Comparison of ENCODE assay signal across 1 cellular context in the genomic region with DNA sequence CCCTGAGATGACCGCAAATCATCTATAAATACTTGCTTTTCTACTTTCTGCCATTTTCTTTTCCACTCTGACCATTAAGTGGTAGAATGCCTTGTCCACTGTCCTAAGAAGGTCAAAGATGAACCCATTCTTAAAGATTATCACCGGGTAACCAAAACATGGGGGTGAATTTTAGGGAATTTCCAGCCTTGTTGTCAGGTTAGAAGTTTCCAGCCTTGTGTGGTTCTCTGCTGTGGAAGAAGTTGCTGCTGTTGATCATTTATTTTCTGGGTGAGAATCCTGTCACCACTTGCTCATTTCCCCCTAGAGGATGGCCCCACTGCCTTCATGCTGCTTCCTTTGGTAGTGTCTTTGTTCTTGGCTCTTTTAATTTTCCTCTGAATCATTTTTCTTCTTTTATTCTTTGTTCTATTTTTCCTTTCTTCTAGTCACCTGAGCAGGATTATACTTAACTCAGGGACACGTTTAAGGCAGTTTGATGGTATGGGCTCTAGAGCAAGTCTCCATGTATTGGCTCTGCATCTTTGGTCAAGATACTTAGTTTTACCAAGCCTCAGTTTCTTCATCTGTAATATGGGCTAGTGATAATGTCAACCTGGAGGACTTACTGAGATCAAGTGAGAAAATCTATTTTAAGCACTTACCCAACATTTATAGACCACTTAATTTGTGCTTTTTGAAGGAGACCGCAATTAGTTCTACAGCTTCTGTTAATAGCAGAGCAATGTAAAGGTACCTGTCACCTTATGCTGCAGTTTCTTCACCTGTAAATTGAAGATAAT.
A peak's percentile ranks its signal among the peaks of the same experiment; 100 is the strongest.
TF ChIP-seq lines count a peak whose summit lies in the region.

No MANE protein-coding gene starts in this region.

TF ChIP-seq in GM12878, 131 proteins besides CTCF, POLR2A, EP300 and RAD21 (continued from another document and continues in another):
- TF ChIP-seq MTA3 (IDR thresholded peaks at IDR 0.05; ENCODE audit: borderline replicate concordance, low read length) (0 out of 2 replicates have a peak, but pooled peaks have one; percentile 32), IKZF1 (conservative IDR thresholded peaks at IDR 0.05) (peak; percentile 73), RUNX3 (IDR thresholded peaks at IDR 0.05; ENCODE audit: low read length) (peak; percentile 66; the same call in 1 of the 2 replicates), ZNF274 (IDR thresholded peaks at IDR 0.05; ENCODE audit: insufficient read depth, insufficient read length) (no peak), HDAC6 (IDR thresholded peaks at IDR 0.05; ENCODE audit: unreplicated experiment) (no peak), MTA2 (IDR thresholded peaks at IDR 0.05; ENCODE audit: low read depth) (peak; percentile 57), SMARCA5 (IDR thresholded peaks at IDR 0.05) (peak; percentile 27; the same call in 1 of the 2 replicates), IRF4 (IDR thresholded peaks at IDR 0.05; ENCODE audit: low read depth, low read length) (no peak), NR2F1 (conservative IDR thresholded peaks at IDR 0.05) (peak; percentile 94), HDGF (IDR thresholded peaks at IDR 0.05) (no peak), CBX5 (IDR thresholded peaks at IDR 0.05; ENCODE audit: low read depth) (0 out of 2 replicates have a peak, but pooled peaks have one; percentile 62), ETV6 (conservative IDR thresholded peaks at IDR 0.05 in 1 of 2, IDR thresholded peaks at IDR 0.05 in 1 of 2; ENCODE audit: borderline replicate concordance in 1 of 2, low read depth in 1 of 2) (peak in 1 of 2 experiments; percentile 52; a peak in 1 of 4 replicates), SMAD5 (IDR thresholded peaks at IDR 0.05; ENCODE audit: low read depth) (no peak), DPF2 (IDR thresholded peaks at IDR 0.05) (peak; percentile 45; the same call in 1 of the 2 replicates), CREB1 (IDR thresholded peaks at IDR 0.05; ENCODE audit: low read depth) (no peak), MEF2B (IDR thresholded peaks at IDR 0.05; ENCODE audit: partially characterized antibody, poor library complexity, severe bottlenecking) (peak; percentile 50), FOS (IDR thresholded peaks at IDR 0.05; ENCODE audit: borderline replicate concordance, extremely low read depth, insufficient read length) (no peak), MEF2A (IDR thresholded peaks at IDR 0.05; ENCODE audit: insufficient read depth, low read depth, low read length) (0 out of 2 replicates have a peak, but pooled peaks have one; percentile 41), NBN (IDR thresholded peaks at IDR 0.05) (0 out of 2 replicates have a peak, but pooled peaks have one; percentile 34), NFIC (IDR thresholded peaks at IDR 0.05; ENCODE audit: low read depth, low read length) (peak; percentile 43; the same call in 1 of the 2 replicates), POU2F2 (IDR thresholded peaks at IDR 0.05; ENCODE audit: borderline replicate concordance, low read depth, low read length) (no peak), BHLHE40 (IDR thresholded peaks at IDR 0.05; ENCODE audit: borderline replicate concordance in 1 of 2, low read depth in 2 of 2, low read length in 1 of 2) (0 out of 4 replicates have a peak, but pooled peaks of 1 of the 2 experiments have one; percentile 7), IKZF2 (IDR thresholded peaks at IDR 0.05) (peak; percentile 71 to 73; a peak in 3 of 4 replicates), SPI1 (IDR thresholded peaks at IDR 0.05; ENCODE audit: borderline replicate concordance, insufficient read depth, low read depth, low read length) (0 out of 2 replicates have a peak, but pooled peaks have one; percentile 12), ESRRA (IDR thresholded peaks at IDR 0.05; ENCODE audit: low read length) (peak; percentile 83; the same call in 1 of the 2 replicates), BACH1 (IDR thresholded peaks at IDR 0.05; ENCODE audit: borderline replicate concordance) (no peak), MYC (IDR thresholded peaks at IDR 0.05; ENCODE audit: insufficient read depth, insufficient read length, insufficient replicate concordance, low read length, severe bottlenecking) (no peak)
- TF ChIP-seq, protein P1, sequence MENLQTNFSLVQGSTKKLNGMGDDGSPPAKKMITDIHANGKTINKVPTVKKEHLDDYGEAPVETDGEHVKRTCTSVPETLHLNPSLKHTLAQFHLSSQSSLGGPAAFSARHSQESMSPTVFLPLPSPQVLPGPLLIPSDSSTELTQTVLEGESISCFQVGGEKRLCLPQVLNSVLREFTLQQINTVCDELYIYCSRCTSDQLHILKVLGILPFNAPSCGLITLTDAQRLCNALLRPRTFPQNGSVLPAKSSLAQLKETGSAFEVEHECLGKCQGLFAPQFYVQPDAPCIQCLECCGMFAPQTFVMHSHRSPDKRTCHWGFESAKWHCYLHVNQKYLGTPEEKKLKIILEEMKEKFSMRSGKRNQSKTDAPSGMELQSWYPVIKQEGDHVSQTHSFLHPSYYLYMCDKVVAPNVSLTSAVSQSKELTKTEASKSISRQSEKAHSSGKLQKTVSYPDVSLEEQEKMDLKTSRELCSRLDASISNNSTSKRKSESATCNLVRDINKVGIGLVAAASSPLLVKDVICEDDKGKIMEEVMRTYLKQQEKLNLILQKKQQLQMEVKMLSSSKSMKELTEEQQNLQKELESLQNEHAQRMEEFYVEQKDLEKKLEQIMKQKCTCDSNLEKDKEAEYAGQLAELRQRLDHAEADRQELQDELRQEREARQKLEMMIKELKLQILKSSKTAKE (IDR thresholded peaks at IDR 0.05; ENCODE audit: low read depth, poor library complexity, severe bottlenecking) = peak; percentile 66
- TF ChIP-seq, protein P2, sequence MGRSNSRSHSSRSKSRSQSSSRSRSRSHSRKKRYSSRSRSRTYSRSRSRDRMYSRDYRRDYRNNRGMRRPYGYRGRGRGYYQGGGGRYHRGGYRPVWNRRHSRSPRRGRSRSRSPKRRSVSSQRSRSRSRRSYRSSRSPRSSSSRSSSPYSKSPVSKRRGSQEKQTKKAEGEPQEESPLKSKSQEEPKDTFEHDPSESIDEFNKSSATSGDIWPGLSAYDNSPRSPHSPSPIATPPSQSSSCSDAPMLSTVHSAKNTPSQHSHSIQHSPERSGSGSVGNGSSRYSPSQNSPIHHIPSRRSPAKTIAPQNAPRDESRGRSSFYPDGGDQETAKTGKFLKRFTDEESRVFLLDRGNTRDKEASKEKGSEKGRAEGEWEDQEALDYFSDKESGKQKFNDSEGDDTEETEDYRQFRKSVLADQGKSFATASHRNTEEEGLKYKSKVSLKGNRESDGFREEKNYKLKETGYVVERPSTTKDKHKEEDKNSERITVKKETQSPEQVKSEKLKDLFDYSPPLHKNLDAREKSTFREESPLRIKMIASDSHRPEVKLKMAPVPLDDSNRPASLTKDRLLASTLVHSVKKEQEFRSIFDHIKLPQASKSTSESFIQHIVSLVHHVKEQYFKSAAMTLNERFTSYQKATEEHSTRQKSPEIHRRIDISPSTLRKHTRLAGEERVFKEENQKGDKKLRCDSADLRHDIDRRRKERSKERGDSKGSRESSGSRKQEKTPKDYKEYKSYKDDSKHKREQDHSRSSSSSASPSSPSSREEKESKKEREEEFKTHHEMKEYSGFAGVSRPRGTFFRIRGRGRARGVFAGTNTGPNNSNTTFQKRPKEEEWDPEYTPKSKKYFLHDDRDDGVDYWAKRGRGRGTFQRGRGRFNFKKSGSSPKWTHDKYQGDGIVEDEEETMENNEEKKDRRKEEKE (IDR thresholded peaks at IDR 0.05) = no peak
- TF ChIP-seq, protein P3, sequence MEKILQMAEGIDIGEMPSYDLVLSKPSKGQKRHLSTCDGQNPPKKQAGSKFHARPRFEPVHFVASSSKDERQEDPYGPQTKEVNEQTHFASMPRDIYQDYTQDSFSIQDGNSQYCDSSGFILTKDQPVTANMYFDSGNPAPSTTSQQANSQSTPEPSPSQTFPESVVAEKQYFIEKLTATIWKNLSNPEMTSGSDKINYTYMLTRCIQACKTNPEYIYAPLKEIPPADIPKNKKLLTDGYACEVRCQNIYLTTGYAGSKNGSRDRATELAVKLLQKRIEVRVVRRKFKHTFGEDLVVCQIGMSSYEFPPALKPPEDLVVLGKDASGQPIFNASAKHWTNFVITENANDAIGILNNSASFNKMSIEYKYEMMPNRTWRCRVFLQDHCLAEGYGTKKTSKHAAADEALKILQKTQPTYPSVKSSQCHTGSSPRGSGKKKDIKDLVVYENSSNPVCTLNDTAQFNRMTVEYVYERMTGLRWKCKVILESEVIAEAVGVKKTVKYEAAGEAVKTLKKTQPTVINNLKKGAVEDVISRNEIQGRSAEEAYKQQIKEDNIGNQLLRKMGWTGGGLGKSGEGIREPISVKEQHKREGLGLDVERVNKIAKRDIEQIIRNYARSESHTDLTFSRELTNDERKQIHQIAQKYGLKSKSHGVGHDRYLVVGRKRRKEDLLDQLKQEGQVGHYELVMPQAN (conservative IDR thresholded peaks at IDR 0.05) = no peak
- TF ChIP-seq, protein P4, sequence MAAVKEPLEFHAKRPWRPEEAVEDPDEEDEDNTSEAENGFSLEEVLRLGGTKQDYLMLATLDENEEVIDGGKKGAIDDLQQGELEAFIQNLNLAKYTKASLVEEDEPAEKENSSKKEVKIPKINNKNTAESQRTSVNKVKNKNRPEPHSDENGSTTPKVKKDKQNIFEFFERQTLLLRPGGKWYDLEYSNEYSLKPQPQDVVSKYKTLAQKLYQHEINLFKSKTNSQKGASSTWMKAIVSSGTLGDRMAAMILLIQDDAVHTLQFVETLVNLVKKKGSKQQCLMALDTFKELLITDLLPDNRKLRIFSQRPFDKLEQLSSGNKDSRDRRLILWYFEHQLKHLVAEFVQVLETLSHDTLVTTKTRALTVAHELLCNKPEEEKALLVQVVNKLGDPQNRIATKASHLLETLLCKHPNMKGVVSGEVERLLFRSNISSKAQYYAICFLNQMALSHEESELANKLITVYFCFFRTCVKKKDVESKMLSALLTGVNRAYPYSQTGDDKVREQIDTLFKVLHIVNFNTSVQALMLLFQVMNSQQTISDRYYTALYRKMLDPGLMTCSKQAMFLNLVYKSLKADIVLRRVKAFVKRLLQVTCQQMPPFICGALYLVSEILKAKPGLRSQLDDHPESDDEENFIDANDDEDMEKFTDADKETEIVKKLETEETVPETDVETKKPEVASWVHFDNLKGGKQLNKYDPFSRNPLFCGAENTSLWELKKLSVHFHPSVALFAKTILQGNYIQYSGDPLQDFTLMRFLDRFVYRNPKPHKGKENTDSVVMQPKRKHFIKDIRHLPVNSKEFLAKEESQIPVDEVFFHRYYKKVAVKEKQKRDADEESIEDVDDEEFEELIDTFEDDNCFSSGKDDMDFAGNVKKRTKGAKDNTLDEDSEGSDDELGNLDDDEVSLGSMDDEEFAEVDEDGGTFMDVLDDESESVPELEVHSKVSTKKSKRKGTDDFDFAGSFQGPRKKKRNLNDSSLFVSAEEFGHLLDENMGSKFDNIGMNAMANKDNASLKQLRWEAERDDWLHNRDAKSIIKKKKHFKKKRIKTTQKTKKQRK (IDR thresholded peaks at IDR 0.05; ENCODE audit: low read depth, low read length) = no peak
- TF ChIP-seq, protein P5, sequence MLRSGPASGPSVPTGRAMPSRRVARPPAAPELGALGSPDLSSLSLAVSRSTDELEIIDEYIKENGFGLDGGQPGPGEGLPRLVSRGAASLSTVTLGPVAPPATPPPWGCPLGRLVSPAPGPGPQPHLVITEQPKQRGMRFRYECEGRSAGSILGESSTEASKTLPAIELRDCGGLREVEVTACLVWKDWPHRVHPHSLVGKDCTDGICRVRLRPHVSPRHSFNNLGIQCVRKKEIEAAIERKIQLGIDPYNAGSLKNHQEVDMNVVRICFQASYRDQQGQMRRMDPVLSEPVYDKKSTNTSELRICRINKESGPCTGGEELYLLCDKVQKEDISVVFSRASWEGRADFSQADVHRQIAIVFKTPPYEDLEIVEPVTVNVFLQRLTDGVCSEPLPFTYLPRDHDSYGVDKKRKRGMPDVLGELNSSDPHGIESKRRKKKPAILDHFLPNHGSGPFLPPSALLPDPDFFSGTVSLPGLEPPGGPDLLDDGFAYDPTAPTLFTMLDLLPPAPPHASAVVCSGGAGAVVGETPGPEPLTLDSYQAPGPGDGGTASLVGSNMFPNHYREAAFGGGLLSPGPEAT (IDR thresholded peaks at IDR 0.05; ENCODE audit: low read depth) = peak; percentile 93
- TF ChIP-seq, protein P6, sequence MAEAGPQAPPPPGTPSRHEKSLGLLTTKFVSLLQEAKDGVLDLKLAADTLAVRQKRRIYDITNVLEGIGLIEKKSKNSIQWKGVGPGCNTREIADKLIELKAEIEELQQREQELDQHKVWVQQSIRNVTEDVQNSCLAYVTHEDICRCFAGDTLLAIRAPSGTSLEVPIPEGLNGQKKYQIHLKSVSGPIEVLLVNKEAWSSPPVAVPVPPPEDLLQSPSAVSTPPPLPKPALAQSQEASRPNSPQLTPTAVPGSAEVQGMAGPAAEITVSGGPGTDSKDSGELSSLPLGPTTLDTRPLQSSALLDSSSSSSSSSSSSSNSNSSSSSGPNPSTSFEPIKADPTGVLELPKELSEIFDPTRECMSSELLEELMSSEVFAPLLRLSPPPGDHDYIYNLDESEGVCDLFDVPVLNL (IDR thresholded peaks at IDR 0.05; ENCODE audit: low read depth, low read length) = no peak
- TF ChIP-seq, protein P7, sequence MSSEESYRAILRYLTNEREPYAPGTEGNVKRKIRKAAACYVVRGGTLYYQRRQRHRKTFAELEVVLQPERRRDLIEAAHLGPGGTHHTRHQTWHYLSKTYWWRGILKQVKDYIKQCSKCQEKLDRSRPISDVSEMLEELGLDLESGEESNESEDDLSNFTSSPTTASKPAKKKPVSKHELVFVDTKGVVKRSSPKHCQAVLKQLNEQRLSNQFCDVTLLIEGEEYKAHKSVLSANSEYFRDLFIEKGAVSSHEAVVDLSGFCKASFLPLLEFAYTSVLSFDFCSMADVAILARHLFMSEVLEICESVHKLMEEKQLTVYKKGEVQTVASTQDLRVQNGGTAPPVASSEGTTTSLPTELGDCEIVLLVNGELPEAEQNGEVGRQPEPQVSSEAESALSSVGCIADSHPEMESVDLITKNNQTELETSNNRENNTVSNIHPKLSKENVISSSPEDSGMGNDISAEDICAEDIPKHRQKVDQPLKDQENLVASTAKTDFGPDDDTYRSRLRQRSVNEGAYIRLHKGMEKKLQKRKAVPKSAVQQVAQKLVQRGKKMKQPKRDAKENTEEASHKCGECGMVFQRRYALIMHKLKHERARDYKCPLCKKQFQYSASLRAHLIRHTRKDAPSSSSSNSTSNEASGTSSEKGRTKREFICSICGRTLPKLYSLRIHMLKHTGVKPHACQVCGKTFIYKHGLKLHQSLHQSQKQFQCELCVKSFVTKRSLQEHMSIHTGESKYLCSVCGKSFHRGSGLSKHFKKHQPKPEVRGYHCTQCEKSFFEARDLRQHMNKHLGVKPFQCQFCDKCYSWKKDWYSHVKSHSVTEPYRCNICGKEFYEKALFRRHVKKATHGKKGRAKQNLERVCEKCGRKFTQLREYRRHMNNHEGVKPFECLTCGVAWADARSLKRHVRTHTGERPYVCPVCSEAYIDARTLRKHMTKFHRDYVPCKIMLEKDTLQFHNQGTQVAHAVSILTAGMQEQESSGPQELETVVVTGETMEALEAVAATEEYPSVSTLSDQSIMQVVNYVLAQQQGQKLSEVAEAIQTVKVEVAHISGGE (CRISPR knock-in tag; IDR thresholded peaks at IDR 0.05) = no peak
